In the genomic region with DNA sequence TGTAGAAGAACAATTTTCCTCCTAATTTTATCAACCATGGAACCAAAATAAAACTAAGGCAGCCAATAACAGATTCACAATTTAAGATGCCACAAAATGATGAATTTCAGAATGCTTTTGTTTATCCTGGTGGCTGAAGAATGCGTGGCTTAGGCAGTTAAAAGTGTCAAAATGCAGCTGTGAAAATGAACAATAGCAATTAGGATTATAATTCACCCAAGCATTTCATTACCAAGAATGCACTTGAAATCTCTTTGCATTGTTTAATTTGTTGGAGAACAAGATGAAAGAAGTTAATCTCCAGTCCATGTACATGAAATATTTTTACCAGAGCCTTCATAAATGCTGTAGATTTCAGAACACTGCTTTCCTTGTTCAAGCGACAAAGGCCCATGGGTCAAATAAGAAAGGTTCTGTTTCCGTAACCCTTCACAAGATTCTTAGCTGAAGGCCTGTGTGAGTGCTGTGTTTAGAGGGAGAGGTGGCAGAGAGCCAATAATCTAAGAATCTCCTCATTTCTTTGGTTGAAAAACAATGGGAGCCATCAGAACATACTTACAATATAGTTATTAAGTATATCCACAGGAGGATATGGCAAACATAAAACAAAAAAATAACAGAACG, we compare ENCODE assay signal across 14 cellular contexts. TPM values are rescaled to one million over a fixed set of nuclear protein-coding genes. Genes with fewer than 3 reads are reported as not detected.
DNase-seq lines count a peak whose midpoint lies in the region; ATAC-seq, FAIRE-seq and TF ChIP-seq lines count a peak whose summit lies in the region.
"Had no signal": no experiment of that assay in that cellular context is flagged by ENCODE, and none has a peak within 500 bp of the region (broad histone marks: within the 10 kb centered on the region; RNA-seq: fewer than 3 reads in every experiment).

No MANE protein-coding gene starts in this region.

- no peak overlapping the region for H2AFZ ChIP-seq in K562 (ENCODE audit: low read depth, low read length)

- TF ChIP-seq RAD21 in K562 (CRISPR knock-in tag; conservative IDR thresholded peaks at IDR 0.05 in 1 of 2, IDR thresholded peaks at IDR 0.05 in 1 of 2) = no peak

- H4K20me1 ChIP-seq in K562 (replicated peaks; ENCODE audit: control insufficient read depth, insufficient read depth, low read length) = no peaks in the 10 kb centered on the region; the same call in 1 of the 2 replicates

- no TSS peak for BruUV-seq in K562 (replicated peaks; lab: Mats Ljungman, UMichigan)

- peak overlapping the region in 4 of 6 donors; percentile 31 to 74 (median 72) for H3K27ac Mint-ChIP-seq in naive B cell
- H3K27ac Mint-ChIP-seq: activated CD4-positive, alpha-beta memory T cell treated with anti-CD3 and anti-CD28 coated beads for 36 hours had no signal

- no peak for TF ChIP-seq EP300 in K562 (IDR thresholded peaks at IDR 0.05; ENCODE audit: low read length)
- TF ChIP-seq EP300 in transverse colon (IDR thresholded peaks at IDR 0.05; ENCODE audit: low read depth) = no peak

- H3K27me3 Mint-ChIP-seq in naive B cell = no peaks in the 10 kb centered on the region
- H3K27me3 Mint-ChIP-seq: activated CD4-positive, alpha-beta memory T cell treated with anti-CD3 and anti-CD28 coated beads for 36 hours; activated naive CD8-positive, alpha-beta T cell had no signal

- no peak overlapping the region for H3K4me3 Mint-ChIP-seq in naive B cell
- H3K4me3 Mint-ChIP-seq: activated CD4-positive, alpha-beta memory T cell treated with anti-CD3 and anti-CD28 coated beads for 36 hours; activated naive CD8-positive, alpha-beta T cell had no signal

- H3K4me3 ChIP-seq in K562 = no peak overlapping the region
- H3K4me3 ChIP-seq in transverse colon = no peak overlapping the region

- peaks cover 78% of the 10 kb centered on the region for H3K79me2 ChIP-seq in K562 (ENCODE audit: control insufficient read depth, insufficient read depth, low read length)

- H3K4me1 ChIP-seq in K562 (replicated peaks in 1 of 2; ENCODE audit: control insufficient read depth in 2 of 2, insufficient read depth in 2 of 2, low read length in 2 of 2) (no peaks in the 10 kb centered on the region; a peak in 1 of 5 replicates), transverse colon (peaks cover 8 to 42% (median 21%) of the 10 kb centered on the region in 4 donors)

- in situ Hi-C loops in K562 (cut with MboI) (no loop called here), transverse colon (cut with MboI; ENCODE audit: low pct_ligation_motif_present in 1 of 4, low pct_unique_long_range_greater_than_20kb in 1 of 4, low sequenced_read_pairs in 3 of 4) (loop anchor here in 2 of 4 donors (10.0 to 25.0 kb wide), 2 partner anchors 118 to 125 kb away; no protein-coding TSS in a partner anchor)

- intact Hi-C loops in K562 (cut with micrococcal nuclease) = loop anchor here (1.0 to 5.0 kb wide), 4 partner anchors 38 to 175 kb away; a partner anchor contains a TSS
- intact Hi-C loops in transverse colon (cut with DNase I; ENCODE audit: low total_unique reads) = loop anchor here (5.0 kb wide), 1 partner anchor 178 kb away; no protein-coding TSS in a partner anchor

- TF ChIP-seq POLR2A in K562 (conservative IDR thresholded peaks at IDR 0.05) = no peak
- no peak for TF ChIP-seq POLR2A in transverse colon (IDR thresholded peaks at IDR 0.05)

- no peak for TF ChIP-seq CTCF in K562 (IDR thresholded peaks at IDR 0.05 in 2 of 3, conservative IDR thresholded peaks at IDR 0.05 in 1 of 3; ENCODE audit: insufficient read depth in 2 of 3, low read depth in 1 of 3, low read length in 3 of 3)
- no peak for TF ChIP-seq CTCF in transverse colon (IDR thresholded peaks at IDR 0.05)

- H3K36me3 ChIP-seq in K562 (ENCODE audit: control insufficient read depth, insufficient read depth, low read length) (peaks cover 31% of the 10 kb centered on the region), transverse colon (peaks cover 0 to 7% (median 0%) of the 10 kb centered on the region in 4 donors)

- no peaks in the 10 kb centered on the region for H3K9me1 ChIP-seq in K562 (ENCODE audit: control insufficient read depth, insufficient read depth, low read length)

- H3K4me2 ChIP-seq in K562 (ENCODE audit: insufficient read depth, low read length) = no peak overlapping the region

- H3K36me3 Mint-ChIP-seq in naive B cell = peaks cover 0 to 11% of the 10 kb centered on the region in 2 donors

- no peak overlapping the region for H3K9ac ChIP-seq in K562 (ENCODE audit: insufficient read depth in 1 of 2, low read depth in 2 of 2, low read length in 2 of 2)

- H3K27me3 ChIP-seq in K562 (ENCODE audit: control insufficient read depth in 2 of 2, insufficient read depth in 2 of 2, low read length in 2 of 2) = no peaks in the 10 kb centered on the region
- no peaks in the 10 kb centered on the region for H3K27me3 ChIP-seq in transverse colon

- no peak for ATAC-seq in K562
- no peak for ATAC-seq in naive B cell (ENCODE audit: low read depth in 2 of 2)

- peaks cover 0 to 5% (median 3%) of the 10 kb centered on the region in 7 donors for H3K9me3 Mint-ChIP-seq in naive B cell

- H3K4me1 Mint-ChIP-seq in naive B cell = peaks cover 10 to 19% (median 13%) of the 10 kb centered on the region in 3 donors

- POLR2A ChIA-PET in K562 (lab: Yijun Ruan, JAX) = no interaction called here

- 83% methylated on average over 4 of the region's 4 CpGs for WGBS in K562 (ENCODE audit: insufficient coverage, low coverage, missing lambda C conversion rate)
- WGBS in transverse colon (ENCODE audit: low coverage in 1 of 2), 2 donors = 61 to 84% methylated on average over 3 to 4 of the region's 4 CpGs

- H3K9me3 ChIP-seq in K562 (replicated peaks; ENCODE audit: control insufficient read depth, insufficient read depth, low read depth, low read length) (no peaks in the 10 kb centered on the region), transverse colon (no peaks in the 10 kb centered on the region)

- DNase-seq in NCI-H1105 treated with DMSO at 0.1 percent for 48 hours (lab: John Stamatoyannopoulos, UW) (peak; percentile 7), NCI-H1105 (lab: John Stamatoyannopoulos, UW) (no peak), K562 (ENCODE audit: extremely low read depth in 1 of 4, low spot score in 3 of 4) (no peak), naive B cell (no peak), transverse colon (no peak), NCI-H345 treated with DMSO at 0.1 percent for 48 hours (lab: John Stamatoyannopoulos, UW; ENCODE audit: unreplicated experiment) (no peak), NCI-H446 (lab: John Stamatoyannopoulos, UW) (no peak), HCEC 1CT (no peak)
- DNase-seq: activated CD4-positive, alpha-beta memory T cell treated with anti-CD3 and anti-CD28 coated beads for 36 hours; DMS 273 treated with DMSO at 0.1 percent for 48 hours; effector memory CD4-positive, alpha-beta T cell; stimulated activated CD8-positive, alpha-beta memory T cell treated with anti-CD3 and anti-CD28 coated beads, Interleukin-4, amount 100 ng/mL, for 48 hours had no signal

- peak; percentile 37 for FAIRE-seq in K562 (lab: Jason Lieb, UNC)

- H3K27ac ChIP-seq in K562 (ENCODE audit: extremely low read depth, low read depth, low read length) (no peak overlapping the region), transverse colon (peak overlapping the region; percentile 17 to 61 (median 44))
- H3K27ac ChIP-seq: 22Rv1 had no signal

- CTCF ChIA-PET in K562 (lab: Yijun Ruan, JAX; ENCODE audit: low intra/inter-chr PET ratio) = no interaction called here

TF ChIP-seq in K562, 482 proteins besides CTCF, POLR2A, EP300 and RAD21 (continues in another document):
- TF ChIP-seq SAFB (IDR thresholded peaks at IDR 0.05; ENCODE audit: borderline replicate concordance, low read depth, low read length) (no peak), ASH1L (IDR thresholded peaks at IDR 0.05; ENCODE audit: borderline replicate concordance, low read depth, partially characterized antibody) (no peak)
- TF ChIP-seq, protein P1, sequence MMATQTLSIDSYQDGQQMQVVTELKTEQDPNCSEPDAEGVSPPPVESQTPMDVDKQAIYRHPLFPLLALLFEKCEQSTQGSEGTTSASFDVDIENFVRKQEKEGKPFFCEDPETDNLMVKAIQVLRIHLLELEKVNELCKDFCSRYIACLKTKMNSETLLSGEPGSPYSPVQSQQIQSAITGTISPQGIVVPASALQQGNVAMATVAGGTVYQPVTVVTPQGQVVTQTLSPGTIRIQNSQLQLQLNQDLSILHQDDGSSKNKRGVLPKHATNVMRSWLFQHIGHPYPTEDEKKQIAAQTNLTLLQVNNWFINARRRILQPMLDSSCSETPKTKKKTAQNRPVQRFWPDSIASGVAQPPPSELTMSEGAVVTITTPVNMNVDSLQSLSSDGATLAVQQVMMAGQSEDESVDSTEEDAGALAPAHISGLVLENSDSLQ (IDR thresholded peaks at IDR 0.05) = no peak
- TF ChIP-seq, protein P2, sequence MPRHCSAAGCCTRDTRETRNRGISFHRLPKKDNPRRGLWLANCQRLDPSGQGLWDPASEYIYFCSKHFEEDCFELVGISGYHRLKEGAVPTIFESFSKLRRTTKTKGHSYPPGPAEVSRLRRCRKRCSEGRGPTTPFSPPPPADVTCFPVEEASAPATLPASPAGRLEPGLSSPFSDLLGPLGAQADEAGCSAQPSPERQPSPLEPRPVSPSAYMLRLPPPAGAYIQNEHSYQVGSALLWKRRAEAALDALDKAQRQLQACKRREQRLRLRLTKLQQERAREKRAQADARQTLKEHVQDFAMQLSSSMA (CRISPR knock-in tag; IDR thresholded peaks at IDR 0.05) = no peak

RNA-seq across cellular contexts. Expression of a gene that starts 39.3 kb away (rescaled TPM):
- total RNA-seq in K562 (2011; cell fraction: chromatin; rRNA removed; ENCODE audit: low replicate concordance) = 50.5 and 114 TPM in 2 replicates
- 35.4 and 43.6 TPM in 2 replicates for total RNA-seq in K562 (2011; cell fraction: nucleolus; rRNA removed)
- total RNA-seq in K562 (2011; cell fraction: nucleoplasm; rRNA removed) = 53.7 and 70.5 TPM in 2 replicates
- 47.5 and 62.6 TPM in 2 replicates for total RNA-seq in K562 (2014; rRNA removed)
- total RNA-seq in K562 (2014; rRNA removed; fragmentation: Illumina TruSeq; extraction: Trizol) = 72.9 and 76.9 TPM in 2 replicates
- 66.7 and 71.4 TPM in 2 replicates for total RNA-seq in K562 (2015; rRNA removed; fragmentation: Illumina TruSeq; extraction: Trizol)
- total RNA-seq in K562 (2021) = 70.4 and 73.2 TPM in 2 replicates
- polyA plus RNA-seq in K562 (2011; rRNA removed) = 125 and 162 TPM in 2 replicates
- 198 and 220 TPM in 2 replicates for polyA plus RNA-seq in K562 (2011; cell fraction: cytosol; rRNA removed)
- polyA plus RNA-seq in K562 (2011; cell fraction: nucleus; rRNA removed) = 189 and 225 TPM in 2 replicates
- polyA plus RNA-seq in K562 (2012) = 65.5 and 75.7 TPM in 2 replicates
- 104 and 120 TPM in 2 replicates for polyA plus RNA-seq in K562 (2014; fragmentation: Illumina TruSeq; extraction: Trizol)
- polyA plus RNA-seq in K562 (2014; fragmentation: Nextera tagmentation; extraction: Ambion mirVana) = 10 to 100 TPM; 23.6 to 24.5 TPM
- 69.5 and 78.9 TPM in 2 replicates for polyA plus RNA-seq in K562 (2014; rRNA removed)
- polyA minus RNA-seq in K562 (2011; rRNA and poly(A)+ RNA removed) = 178 and 195 TPM in 2 replicates
- polyA minus RNA-seq in K562 (2011; cell fraction: cytosol; rRNA and poly(A)+ RNA removed) = 78.4 and 91.4 TPM in 2 replicates
- 36.9 and 68.3 TPM in 2 replicates for polyA minus RNA-seq in K562 (2011; cell fraction: nucleus; rRNA and poly(A)+ RNA removed)
- polyA plus RNA-seq in naive B cell (ENCODE audit: low read depth in 6 of 6) = 10 to 100 TPM; 54.7 to 93.6 (median 80.4) TPM
- total RNA-seq in transverse colon = 100 to 1,000 TPM in 3 of 4 donors, 10 to 100 TPM in 1; 75.6 to 174 (median 131) TPM
